ENCODE assay signal across 20 cellular contexts in the genomic region with DNA sequence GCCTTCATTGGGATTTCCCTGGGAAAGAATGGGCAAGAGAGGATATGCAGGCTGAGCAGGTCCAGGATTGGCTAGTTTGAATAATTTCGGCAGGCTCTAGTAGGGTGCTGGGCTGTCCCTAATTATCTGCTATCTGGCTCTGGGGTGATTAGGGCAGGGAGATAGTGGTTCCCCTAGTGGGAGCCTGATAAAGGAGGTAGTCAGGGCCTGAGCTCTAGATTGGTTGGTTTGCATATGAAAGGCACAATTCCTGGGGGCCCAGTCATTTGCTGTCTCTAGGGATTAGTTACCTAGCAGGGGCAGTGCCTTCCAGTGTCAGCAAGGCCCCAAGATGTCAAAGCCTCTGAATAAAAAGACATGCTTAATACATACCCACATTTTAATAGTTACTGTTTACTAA.
DNase-seq lines count a peak whose midpoint lies in the region; ATAC-seq, FAIRE-seq and TF ChIP-seq lines count a peak whose summit lies in the region.
"Had no signal": no experiment of that assay in that cellular context is flagged by ENCODE, and none has a peak within 500 bp of the region (broad histone marks: within the 10 kb centered on the region; RNA-seq: fewer than 3 reads in every experiment).

No MANE protein-coding gene starts in this region.

- H4K20me1 ChIP-seq in Karpas-422 (ENCODE audit: insufficient read depth, low read depth, low read length) (no peaks in the 10 kb centered on the region), H1 (replicated peaks in 1 of 2; ENCODE audit: control insufficient read depth in 1 of 2, insufficient read depth in 2 of 2, low read length in 2 of 2) (no peaks in the 10 kb centered on the region)

- TF ChIP-seq EP300 in H1 (IDR thresholded peaks at IDR 0.05; ENCODE audit: borderline replicate concordance in 1 of 2, low read depth in 2 of 2, low read length in 2 of 2): no peak

- H3K4me1 ChIP-seq in Karpas-422 (ENCODE audit: low read length) (peaks cover 90% of the 10 kb centered on the region), H1 (replicated peaks in 1 of 4; ENCODE audit: control insufficient read depth in 3 of 4, insufficient read depth in 4 of 4, low read length in 3 of 4) (peaks cover 1 to 10% (median 4%) of the 10 kb centered on the region in 4 experiments; a peak in 4 of 7 replicates)
- H3K4me1 ChIP-seq: SJCRH30 had no signal

- H4K8ac ChIP-seq in H1 (ENCODE audit: extremely low read depth, insufficient read depth, low read length): no peak overlapping the region

- CTCF ChIA-PET in H1 (lab: Charles Lee; ENCODE audit: partially characterized antibody): interaction anchor here (0.8 to 1.8 kb wide), 2 partner anchors 12 to 417 kb away, joined by 3 read pairs; no protein-coding TSS in a partner anchor

- no peak overlapping the region for H2BK120ac ChIP-seq in H1 (replicated peaks; ENCODE audit: low read depth, low read length)

- no peak overlapping the region for H2AK5ac ChIP-seq in H1 (ENCODE audit: low read depth, low read length)

- DNase-seq in ELF-1 (ENCODE audit: low read depth, low spot score): peak; percentile 71
- peak; percentile 92 for DNase-seq in Karpas-422
- peak; percentile 13 to 53 for DNase-seq in H1 (ENCODE audit: low read depth in 1 of 2, low spot score in 2 of 2)
- DNase-seq in iPS-NIHi7 (ENCODE audit: extremely low spot score): peak; percentile 39
- DNase-seq in middle frontal gyrus (ENCODE audit: extremely low spot score, low spot score): no peak
- no peak for DNase-seq in GM13977 (ENCODE audit: low spot score)
- DNase-seq: 8988T; CD4-positive, CD25-positive, alpha-beta regulatory T cell; COR-L47; DMS 273 treated with DMSO at 0.1 percent for 48 hours; DND-41; NCI-H1417 treated with DMSO at 0.1 percent for 48 hours; NCI-H187 treated with DMSO at 0.1 percent for 48 hours; NCI-H2227 treated with DMSO at 0.1 percent for 48 hours; NCI-H524; SJCRH30 had no signal

- 50% methylated on average over 1 of the region's 1 CpG; no CpG with 5 or more reads in 1 of the 2 experiments for WGBS in H1 (ENCODE audit: extremely low coverage in 1 of 2, insufficient coverage in 1 of 2, insufficient read length in 1 of 2, insufficient replicate concordance in 2 of 2, low coverage in 1 of 2, low lambda C conversion rate in 2 of 2, missing lambda C conversion rate in 1 of 2), 2 experiments

- POLR2A ChIA-PET in H1 (lab: Charles Lee; ENCODE audit: partially characterized antibody): no interaction called here

- H3K79me1 ChIP-seq in H1 (ENCODE audit: low read depth, low read length): no peaks in the 10 kb centered on the region

- FAIRE-seq in H1 (lab: Jason Lieb, UNC): peak; percentile 84
- FAIRE-seq: G401.6 had no signal

- in situ Hi-C loops in GM13977 (cut with MboI; ENCODE audit: low pct_unique_long_range_greater_than_20kb, low sequenced_read_pairs, unreplicated experiment): no loop called here

- no peak overlapping the region for H2BK20ac ChIP-seq in H1 (ENCODE audit: low read length)

- peak overlapping the region; percentile 64 for H3K9ac ChIP-seq in Karpas-422 (ENCODE audit: low read length)
- H3K9ac ChIP-seq in H1 (replicated peaks in 1 of 4; ENCODE audit: extremely low read depth in 1 of 4, low read depth in 3 of 4, low read length in 3 of 4): no peak overlapping the region
- H3K9ac ChIP-seq: KMS-11 had no signal

- TF ChIP-seq CTCF in H1 (IDR thresholded peaks at IDR 0.05; ENCODE audit: control extremely low read depth in 1 of 3, insufficient read depth in 1 of 3, low read depth in 1 of 3, low read length in 3 of 3) (no peak), GM13977 (IDR thresholded peaks at IDR 0.05; ENCODE audit: extremely low read depth, insufficient read depth, missing control alignments) (no peak)

- H2BK15ac ChIP-seq in H1 (ENCODE audit: low read length): no peak overlapping the region

- H4K91ac ChIP-seq in H1 (replicated peaks; ENCODE audit: insufficient read length, low read length): no peak overlapping the region

- H3K23me2 ChIP-seq in H1 (ENCODE audit: low read depth, low read length): no peaks in the 10 kb centered on the region

- H2BK12ac ChIP-seq in H1 (ENCODE audit: low read depth, low read length): no peak overlapping the region

- H3K9me3 ChIP-seq in Karpas-422 (ENCODE audit: low read length): no peaks in the 10 kb centered on the region
- H3K9me3 ChIP-seq in H1 (ENCODE audit: insufficient read depth in 2 of 2, low read depth in 1 of 2, low read length in 1 of 2): no peaks in the 10 kb centered on the region
- H3K9me3 ChIP-seq: SJCRH30 had no signal

- H3K23ac ChIP-seq in H1 (ENCODE audit: insufficient read length): no peak overlapping the region

- H2AFZ ChIP-seq in Karpas-422 (ENCODE audit: low read length) (no peak overlapping the region), H1 (ENCODE audit: low read length) (no peak overlapping the region)

- H3K36me3 ChIP-seq in Karpas-422 (ENCODE audit: insufficient read depth, low read length): no peaks in the 10 kb centered on the region
- H3K36me3 ChIP-seq in H1 (ENCODE audit: control insufficient read depth in 2 of 4, insufficient read depth in 4 of 4, low read length in 3 of 4): no peaks in the 10 kb centered on the region
- H3K36me3 ChIP-seq: SJCRH30 had no signal

- no peaks in the 10 kb centered on the region for H3K27me3 ChIP-seq in Karpas-422 (ENCODE audit: low read length)
- no peaks in the 10 kb centered on the region for H3K27me3 ChIP-seq in H1 (replicated peaks in 1 of 4; ENCODE audit: control insufficient read depth in 3 of 4, extremely low read depth in 1 of 4, insufficient read depth in 3 of 4, low read length in 3 of 4)
- H3K27me3 ChIP-seq: SJCRH30 had no signal

- peak overlapping the region; percentile 97 for H3K27ac ChIP-seq in Karpas-422 (ENCODE audit: low read length)
- H3K27ac ChIP-seq in H1 (ENCODE audit: low read depth, low read length): no peak overlapping the region
- H3K27ac ChIP-seq: KMS-11, SJCRH30 had no signal

- H3K4ac ChIP-seq in H1 (replicated peaks; ENCODE audit: insufficient read length, low read depth, low read length): no peak overlapping the region

- no peak for ATAC-seq in HG02763 (IDR thresholded peaks at IDR 0.05; ENCODE audit: unreplicated experiment)
- no peak for ATAC-seq in HG02970 (IDR thresholded peaks at IDR 0.05; ENCODE audit: low FRiP score, unreplicated experiment)

- H3K9me2 ChIP-seq in Karpas-422 (replicated peaks; ENCODE audit: insufficient read depth, low read length): no peaks in the 10 kb centered on the region

- H3K56ac ChIP-seq in H1 (replicated peaks; ENCODE audit: insufficient read length, low read depth, low read length): no peak overlapping the region

- no peak overlapping the region for H4K5ac ChIP-seq in H1 (ENCODE audit: insufficient read length, low read depth, low read length)

- peak in 1 of 2 experiments; percentile 32; a peak in 3 of 4 replicates for TF ChIP-seq RAD21 in H1 (IDR thresholded peaks at IDR 0.05 in 1 of 2, conservative IDR thresholded peaks at IDR 0.05 in 1 of 2; ENCODE audit: low read depth in 2 of 2, low read length in 2 of 2)

- H3K4me2 ChIP-seq in Karpas-422 (ENCODE audit: low read depth, low read length, poor library complexity, severe bottlenecking): peak overlapping the region; percentile 79
- 0 out of 4 replicates have a peak overlapping the region, but pooled peaks of 1 of the 2 experiments have one; percentile 13 for H3K4me2 ChIP-seq in H1 (ENCODE audit: insufficient read depth in 1 of 2, low read depth in 2 of 2, low read length in 2 of 2)
- H3K4me2 ChIP-seq: KMS-11 had no signal

- 0 out of 2 replicates have a peak, but pooled peaks cover 3% of the 10 kb centered on the region for H3K79me2 ChIP-seq in Karpas-422 (ENCODE audit: low read length)
- H3K79me2 ChIP-seq in H1 (ENCODE audit: control insufficient read depth in 1 of 2, insufficient read depth in 2 of 2, low read length in 2 of 2): no peaks in the 10 kb centered on the region

- TF ChIP-seq POLR2A in H1 (IDR thresholded peaks at IDR 0.05; ENCODE audit: control extremely low read depth in 1 of 2, low read depth in 2 of 2, low read length in 2 of 2): no peak

- H3K4me3 ChIP-seq in Karpas-422 (ENCODE audit: low read length): peak overlapping the region; percentile 62
- peak overlapping the region in 1 of 4 experiments; percentile 10; a peak in 2 of 8 replicates for H3K4me3 ChIP-seq in H1 (ENCODE audit: extremely low read depth in 1 of 4, insufficient read depth in 2 of 4, low read depth in 3 of 4, low read length in 4 of 4)
- H3K4me3 ChIP-seq: SJCRH30 had no signal

- no peak overlapping the region for H3K14ac ChIP-seq in H1 (ENCODE audit: insufficient read length)

- no peak overlapping the region for H2BK5ac ChIP-seq in H1 (ENCODE audit: low read depth, low read length)

- peak overlapping the region; percentile 53; the same call in 1 of the 2 replicates for H3K18ac ChIP-seq in H1 (ENCODE audit: extremely low read depth, low read length)

TF ChIP-seq in H1, 55 proteins besides CTCF, POLR2A, EP300 and RAD21:
- TF ChIP-seq NANOG (IDR thresholded peaks at IDR 0.05; ENCODE audit: insufficient read depth, low read depth, low read length, poor library complexity, severe bottlenecking): peak; percentile 40
- TF ChIP-seq POU5F1 (IDR thresholded peaks at IDR 0.05; ENCODE audit: low read depth, low read length): peak; percentile 75
- no peak for TF ChIP-seq FOSL1 (IDR thresholded peaks at IDR 0.05; ENCODE audit: insufficient read depth, low read depth, low read length)
- no peak for TF ChIP-seq NRF1 (IDR thresholded peaks at IDR 0.05; ENCODE audit: low read depth, low read length)
- 0 out of 4 replicates have a peak, but pooled peaks of 1 of the 2 experiments have one; percentile 28 for TF ChIP-seq SIN3A (conservative IDR thresholded peaks at IDR 0.05 in 1 of 2, IDR thresholded peaks at IDR 0.05 in 1 of 2; ENCODE audit: low read depth in 1 of 2, low read length in 2 of 2)
- TF ChIP-seq ASH2L (IDR thresholded peaks at IDR 0.05; ENCODE audit: low read length): no peak
- no peak for TF ChIP-seq GTF2F1 (IDR thresholded peaks at IDR 0.05; ENCODE audit: borderline replicate concordance, low read depth, low read length)

Comparison
In these comparisons a context has a peak if more than half of its experiments do, and no peak if none do; other contexts are left out.
1. DNase-seq: peak in ELF-1 (single experiment), Karpas-422 (single experiment), H1 (2 of 2) and iPS-NIHi7 (single experiment); none in middle frontal gyrus (single experiment) and GM13977 (single experiment).